Comparison of ENCODE assay signal across 9 cellular contexts in the genomic region with DNA sequence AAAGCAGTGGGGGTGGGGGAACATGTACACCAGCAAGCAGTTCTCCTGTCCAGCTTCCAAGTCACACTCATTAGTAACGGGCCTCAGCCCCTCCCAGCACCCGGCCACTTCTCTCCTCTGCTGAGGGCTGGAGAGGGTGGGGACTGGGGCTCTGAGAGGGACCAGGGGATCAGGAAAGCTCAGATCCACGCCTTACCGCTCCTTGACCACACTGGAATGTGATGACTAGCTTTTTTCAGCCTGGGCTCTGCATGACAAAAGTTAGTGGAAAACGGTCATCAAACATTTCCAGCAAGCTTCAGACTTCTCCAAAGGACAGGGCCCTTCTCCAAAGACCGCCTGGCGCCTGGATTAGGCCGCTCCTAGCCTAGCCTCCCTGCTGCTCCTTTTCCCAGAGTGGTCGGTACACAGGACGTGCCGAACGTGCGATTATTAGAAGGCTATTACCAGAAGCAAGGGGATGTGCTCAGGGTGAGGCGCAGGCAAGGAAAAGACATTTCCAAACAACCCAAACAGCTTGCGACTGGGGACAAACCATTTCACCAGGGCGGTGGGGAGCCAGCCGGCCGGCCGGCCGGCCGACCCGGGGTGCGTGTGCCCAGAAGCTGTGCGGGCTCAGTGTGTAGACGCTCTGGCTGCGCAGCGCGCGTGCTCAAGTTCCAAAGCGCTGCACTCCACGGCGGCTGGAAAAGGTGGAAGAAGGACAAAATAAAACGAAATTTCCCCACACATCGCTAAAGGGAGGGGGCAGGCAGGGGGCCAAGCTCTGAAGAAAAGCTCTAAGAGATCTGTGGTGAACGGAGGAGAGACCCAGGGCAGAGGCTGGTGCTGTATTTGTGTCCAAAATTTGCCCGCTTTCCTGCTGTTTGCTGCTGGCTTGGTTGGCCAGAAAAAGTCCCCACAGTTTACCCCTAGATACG. TPM values are rescaled to one million over a fixed set of nuclear protein-coding genes. Genes with fewer than 3 reads are reported as not detected.
DNase-seq lines count a peak whose midpoint lies in the region; ATAC-seq, FAIRE-seq and TF ChIP-seq lines count a peak whose summit lies in the region.
"Had no signal": no experiment of that assay in that cellular context is flagged by ENCODE, and none has a peak within 500 bp of the region (broad histone marks: within the 10 kb centered on the region; RNA-seq: fewer than 3 reads in every experiment).

No MANE protein-coding gene starts in this region.

- H3K4me1 Mint-ChIP-seq in activated CD4-positive, alpha-beta T cell treated with anti-CD3 and anti-CD28 coated beads, Interleukin-2, amount 10 ng/mL, durations not matched to agents 7 days and 5 days: peaks cover 44% of the 10 kb centered on the region
- H3K4me1 Mint-ChIP-seq in astrocyte (ENCODE audit: low read depth, unreplicated experiment): peaks cover 26% of the 10 kb centered on the region

- peak overlapping the region; percentile 97 for H2AFZ ChIP-seq in astrocyte (ENCODE audit: low read depth, low read length)

- no peak overlapping the region for H3K27ac Mint-ChIP-seq in activated CD4-positive, alpha-beta T cell treated with anti-CD3 and anti-CD28 coated beads, Interleukin-2, amount 10 ng/mL, durations not matched to agents 7 days and 5 days
- peak overlapping the region; percentile 96 for H3K27ac Mint-ChIP-seq in astrocyte (ENCODE audit: unreplicated experiment)

- CTCF ChIA-PET in activated CD4-positive, alpha-beta T cell treated with anti-CD3 and anti-CD28 coated beads, Interleukin-2, amount 10 ng/mL, durations not matched to agents 7 days and 5 days (lab: Charles Lee): interaction anchor here (0.6 kb wide), 1 partner anchor 59 kb away, joined by 5 read pairs; no protein-coding TSS in a partner anchor

- FAIRE-seq in astrocyte (lab: Jason Lieb, UNC) (no peak), D721Med (lab: Jason Lieb, UNC) (no peak)
- FAIRE-seq: frontal cortex had no signal

- peak overlapping the region; percentile 56 for H3K4me3 ChIP-seq in astrocyte (ENCODE audit: insufficient read depth, low read depth, low read length)

- no peak for TF ChIP-seq CTCF in astrocyte (IDR thresholded peaks at IDR 0.05; ENCODE audit: insufficient read depth, low read depth, low read length)
- no peak for TF ChIP-seq CTCF in D721Med (IDR thresholded peaks at IDR 0.05; ENCODE audit: insufficient read depth, missing control alignments)

- H3K4me3 Mint-ChIP-seq in activated CD4-positive, alpha-beta T cell treated with anti-CD3 and anti-CD28 coated beads, Interleukin-2, amount 10 ng/mL, durations not matched to agents 7 days and 5 days: peak overlapping the region; percentile 69
- peak overlapping the region; percentile 68 for H3K4me3 Mint-ChIP-seq in astrocyte (ENCODE audit: unreplicated experiment)

- H3K27me3 Mint-ChIP-seq in activated CD4-positive, alpha-beta T cell treated with anti-CD3 and anti-CD28 coated beads, Interleukin-2, amount 10 ng/mL, durations not matched to agents 7 days and 5 days: peaks cover 35% of the 10 kb centered on the region
- H3K27me3 Mint-ChIP-seq in astrocyte (ENCODE audit: low read depth, unreplicated experiment): no peaks in the 10 kb centered on the region

- peak overlapping the region; percentile 98 for H3K4me2 ChIP-seq in astrocyte (ENCODE audit: low read length)

- DNase-seq in activated CD4-positive, alpha-beta T cell treated with anti-CD3 and anti-CD28 coated beads, Interleukin-2, amount 10 ng/mL, durations not matched to agents 7 days and 5 days: no peak
- no peak for DNase-seq in activated CD4-positive, alpha-beta T cell treated with anti-CD3 and anti-CD28 coated beads, Interleukin-2, amount 50 U/mL, for 4 hours
- DNase-seq in HuH-7.5 (ENCODE audit: low spot score) (peak; percentile 21), astrocyte (ENCODE audit: low read depth) (peak; percentile 91), iPS DF 4.7 (ENCODE audit: extremely low read depth, low spot score) (peak; percentile 69), retina (peak; percentile 86), D721Med (ENCODE audit: insufficient read length, low spot score) (no peak)

- H3K4me1 ChIP-seq in astrocyte (ENCODE audit: insufficient read depth, low read length): peaks cover 13% of the 10 kb centered on the region

- H4K20me1 ChIP-seq in astrocyte (ENCODE audit: insufficient read depth, low read length): no peaks in the 10 kb centered on the region

- POLR2A ChIA-PET in activated CD4-positive, alpha-beta T cell treated with anti-CD3 and anti-CD28 coated beads, Interleukin-2, amount 10 ng/mL, durations not matched to agents 7 days and 5 days (lab: Charles Lee): interaction anchor here (0.5 kb wide), 1 partner anchor 57 kb away, joined by 3 read pairs; no protein-coding TSS in a partner anchor

- H3K79me2 ChIP-seq in astrocyte (ENCODE audit: insufficient read depth, low read length): no peaks in the 10 kb centered on the region

- H3K9me3 Mint-ChIP-seq in activated CD4-positive, alpha-beta T cell treated with anti-CD3 and anti-CD28 coated beads, Interleukin-2, amount 10 ng/mL, durations not matched to agents 7 days and 5 days: no peaks in the 10 kb centered on the region
- H3K9me3 Mint-ChIP-seq in astrocyte (ENCODE audit: unreplicated experiment): no peaks in the 10 kb centered on the region

- no peaks in the 10 kb centered on the region for H3K36me3 ChIP-seq in astrocyte (ENCODE audit: insufficient read depth, low read length)

- H3K9ac ChIP-seq in astrocyte (ENCODE audit: low read length): peak overlapping the region; percentile 86

- H3K9me3 ChIP-seq in astrocyte (ENCODE audit: insufficient read depth, low read depth, low read length): no peaks in the 10 kb centered on the region

- ATAC-seq in GM18520 (IDR thresholded peaks at IDR 0.05; ENCODE audit: unreplicated experiment): no peak

- no peaks in the 10 kb centered on the region for H3K36me3 Mint-ChIP-seq in activated CD4-positive, alpha-beta T cell treated with anti-CD3 and anti-CD28 coated beads, Interleukin-2, amount 10 ng/mL, durations not matched to agents 7 days and 5 days (ENCODE audit: low read depth)
- H3K36me3 Mint-ChIP-seq in astrocyte (ENCODE audit: low read depth, unreplicated experiment): no peaks in the 10 kb centered on the region

- no peaks in the 10 kb centered on the region for H3K27me3 ChIP-seq in astrocyte (ENCODE audit: insufficient read depth, low read length)

- peak overlapping the region; percentile 89 for H3K27ac ChIP-seq in astrocyte (ENCODE audit: low read depth, low read length)

RNA-seq across cellular contexts. Expression of a gene that starts 51.0 kb away (rescaled TPM):
- 100 to 1,000 TPM; 139 to 143 TPM for total RNA-seq in activated CD4-positive, alpha-beta T cell treated with anti-CD3 and anti-CD28 coated beads, Interleukin-2, amount 10 ng/mL, durations not matched to agents 7 days and 5 days
- 534 and 562 TPM in 2 replicates for total RNA-seq in astrocyte

Comparison
In these comparisons a context has a peak if more than half of its experiments do, and no peak if none do; other contexts are left out.
1. DNase-seq: peak in HuH-7.5 (single experiment), astrocyte (single experiment), iPS DF 4.7 (single experiment) and retina (single experiment); none in activated CD4-positive, alpha-beta T cell treated with anti-CD3 and anti-CD28 coated beads, Interleukin-2, amount 10 ng/mL, durations not matched to agents 7 days and 5 days (single experiment), activated CD4-positive, alpha-beta T cell treated with anti-CD3 and anti-CD28 coated beads, Interleukin-2, amount 50 U/mL, for 4 hours (0 of 2) and D721Med (single experiment).